ENCODE assay signal across 2 cellular contexts in the genomic region with DNA sequence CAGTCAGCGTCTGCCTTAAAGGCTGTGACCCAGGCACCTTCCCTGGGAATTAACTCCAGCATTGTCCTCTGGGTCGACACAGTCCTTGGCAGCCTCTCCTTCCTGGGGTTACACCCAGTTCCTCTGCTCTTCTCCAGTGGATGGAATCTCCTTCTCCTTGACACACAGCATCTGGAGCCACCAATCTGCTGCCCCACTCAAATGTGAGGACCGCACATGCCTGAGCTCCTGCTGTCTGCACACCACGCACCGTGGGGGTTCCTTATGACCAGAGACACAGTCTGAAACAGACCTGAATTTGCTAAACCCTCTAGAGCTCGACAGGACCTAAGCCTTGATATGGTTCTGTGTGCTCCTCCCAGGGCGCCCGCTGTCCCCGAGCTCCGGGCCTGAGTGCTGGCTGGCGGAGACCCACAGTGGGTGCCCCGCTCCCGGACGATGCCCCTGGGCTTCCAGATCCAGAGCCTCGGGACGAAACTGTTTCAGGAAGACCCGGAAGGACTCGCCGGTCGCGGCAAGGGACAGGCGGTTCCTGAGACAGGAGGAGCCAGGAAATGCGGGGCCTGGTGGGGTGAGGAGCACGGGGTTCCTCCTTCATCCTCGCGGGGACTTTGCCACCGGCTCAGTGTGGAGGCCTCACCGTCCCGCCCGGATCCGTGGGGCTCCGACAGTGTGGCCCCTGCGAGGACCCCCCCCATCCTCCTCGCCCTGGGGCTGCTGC.
TF ChIP-seq lines count a peak whose summit lies in the region.

No MANE protein-coding gene starts in this region.

TF ChIP-seq in HCT116, 20 proteins besides CTCF, POLR2A, EP300 and RAD21 (continued from another document):
- TF ChIP-seq CEBPB (IDR thresholded peaks at IDR 0.05; ENCODE audit: low read depth) (no peak), SIN3A (IDR thresholded peaks at IDR 0.05; ENCODE audit: low read depth) (no peak)
TF ChIP-seq in HCT116: peak in this region for 0.

TF ChIP-seq in WTC11, 78 proteins besides CTCF, POLR2A, EP300 and RAD21 (continued from another document):
- no peak for TF ChIP-seq ZNF396 (CRISPR knock-in tag; IDR thresholded peaks at IDR 0.05; ENCODE audit: borderline replicate concordance)
- no peak for TF ChIP-seq KAT7 (CRISPR knock-in tag; IDR thresholded peaks at IDR 0.05; ENCODE audit: borderline replicate concordance)
- TF ChIP-seq, protein P1, sequence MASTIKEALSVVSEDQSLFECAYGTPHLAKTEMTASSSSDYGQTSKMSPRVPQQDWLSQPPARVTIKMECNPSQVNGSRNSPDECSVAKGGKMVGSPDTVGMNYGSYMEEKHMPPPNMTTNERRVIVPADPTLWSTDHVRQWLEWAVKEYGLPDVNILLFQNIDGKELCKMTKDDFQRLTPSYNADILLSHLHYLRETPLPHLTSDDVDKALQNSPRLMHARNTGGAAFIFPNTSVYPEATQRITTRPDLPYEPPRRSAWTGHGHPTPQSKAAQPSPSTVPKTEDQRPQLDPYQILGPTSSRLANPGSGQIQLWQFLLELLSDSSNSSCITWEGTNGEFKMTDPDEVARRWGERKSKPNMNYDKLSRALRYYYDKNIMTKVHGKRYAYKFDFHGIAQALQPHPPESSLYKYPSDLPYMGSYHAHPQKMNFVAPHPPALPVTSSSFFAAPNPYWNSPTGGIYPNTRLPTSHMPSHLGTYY (CRISPR knock-in tag; IDR thresholded peaks at IDR 0.05) = no peak
- TF ChIP-seq, protein P2, sequence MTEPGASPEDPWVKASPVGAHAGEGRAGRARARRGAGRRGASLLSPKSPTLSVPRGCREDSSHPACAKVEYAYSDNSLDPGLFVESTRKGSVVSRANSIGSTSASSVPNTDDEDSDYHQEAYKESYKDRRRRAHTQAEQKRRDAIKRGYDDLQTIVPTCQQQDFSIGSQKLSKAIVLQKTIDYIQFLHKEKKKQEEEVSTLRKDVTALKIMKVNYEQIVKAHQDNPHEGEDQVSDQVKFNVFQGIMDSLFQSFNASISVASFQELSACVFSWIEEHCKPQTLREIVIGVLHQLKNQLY (CRISPR knock-in tag; IDR thresholded peaks at IDR 0.05) = no peak
- TF ChIP-seq, protein P3, sequence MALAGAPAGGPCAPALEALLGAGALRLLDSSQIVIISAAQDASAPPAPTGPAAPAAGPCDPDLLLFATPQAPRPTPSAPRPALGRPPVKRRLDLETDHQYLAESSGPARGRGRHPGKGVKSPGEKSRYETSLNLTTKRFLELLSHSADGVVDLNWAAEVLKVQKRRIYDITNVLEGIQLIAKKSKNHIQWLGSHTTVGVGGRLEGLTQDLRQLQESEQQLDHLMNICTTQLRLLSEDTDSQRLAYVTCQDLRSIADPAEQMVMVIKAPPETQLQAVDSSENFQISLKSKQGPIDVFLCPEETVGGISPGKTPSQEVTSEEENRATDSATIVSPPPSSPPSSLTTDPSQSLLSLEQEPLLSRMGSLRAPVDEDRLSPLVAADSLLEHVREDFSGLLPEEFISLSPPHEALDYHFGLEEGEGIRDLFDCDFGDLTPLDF (CRISPR knock-in tag; IDR thresholded peaks at IDR 0.05) = no peak
- TF ChIP-seq, protein P4, sequence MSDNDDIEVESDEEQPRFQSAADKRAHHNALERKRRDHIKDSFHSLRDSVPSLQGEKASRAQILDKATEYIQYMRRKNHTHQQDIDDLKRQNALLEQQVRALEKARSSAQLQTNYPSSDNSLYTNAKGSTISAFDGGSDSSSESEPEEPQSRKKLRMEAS (CRISPR knock-in tag; IDR thresholded peaks at IDR 0.05) = no peak
TF ChIP-seq in WTC11: peak in this region for 0.
